ENCODE assay signal across 13 cellular contexts in genomic region chr3:19702416-19703078, GRCh38.
DNase-seq lines count a peak whose midpoint lies in the region; ATAC-seq, FAIRE-seq and TF ChIP-seq lines count a peak whose summit lies in the region.
"Had no signal": no experiment of that assay in that cellular context is flagged by ENCODE, and none has a peak within 500 bp of the region (broad histone marks: within the 10 kb centered on the region; RNA-seq: fewer than 3 reads in every experiment).

No MANE protein-coding gene starts in this region.

- H3K9me3 ChIP-seq in ectodermal cell (ENCODE audit: control insufficient read depth, low read length) (no peaks in the 10 kb centered on the region), pancreas (no peaks in the 10 kb centered on the region), gastroesophageal sphincter (peaks cover 0 to 4% (median 0%) of the 10 kb centered on the region in 3 donors)
- H3K9me3 ChIP-seq: HAP-1 had no signal

- H3K27me3 ChIP-seq in ectodermal cell (ENCODE audit: control insufficient read depth, insufficient read depth, low read length, poor library complexity, severe bottlenecking) (no peaks in the 10 kb centered on the region), pancreas (no peaks in the 10 kb centered on the region), gastroesophageal sphincter (no peaks in the 10 kb centered on the region)
- H3K27me3 ChIP-seq: dorsolateral prefrontal cortex had no signal

- H3K4me3 ChIP-seq in ectodermal cell (ENCODE audit: insufficient read depth, low read depth, low read length) (peak overlapping the region; percentile 46), pancreas (no peak overlapping the region), gastroesophageal sphincter (peak overlapping the region in 1 of 2 donors; percentile 5)
- H3K4me3 ChIP-seq: HAP-1 had no signal

- BruUV-seq in MCF 10A (replicated peaks; lab: Mats Ljungman, UMichigan): no TSS peak

- no peaks in the 10 kb centered on the region for H3K27me3 Mint-ChIP-seq in MCF 10A (ENCODE audit: insufficient read depth, unreplicated experiment)
- H3K27me3 Mint-ChIP-seq: natural killer cell treated with Interleukin-12 subunit alpha and Interleukin-12 subunit beta and Interleukin-15 and Interleukin-18, amount 100 ng/mL, for 72 hours had no signal

- 57% methylated on average over 60 of the region's 60 CpGs for WGBS in ectodermal cell, 2 experiments
- 77 to 89% methylated on average over 52 to 60 of the region's 60 CpGs for WGBS in pancreas, 2 donors
- WGBS in gastroesophageal sphincter (ENCODE audit: low coverage in 1 of 2), 2 donors: 60% methylated on average over 4 of the region's 60 CpGs; no CpG with 5 or more reads in 1 of the 2 donors

- CTCF ChIA-PET in MCF 10A (lab: Yijun Ruan, JAX): interaction anchor here (0.6 to 0.9 kb wide), 2 partner anchors 14 to 1314 kb away, joined by 3 read pairs; no protein-coding TSS in a partner anchor

- no peak overlapping the region for H3K27ac Mint-ChIP-seq in MCF 10A (ENCODE audit: low read depth, unreplicated experiment)
- H3K27ac Mint-ChIP-seq: natural killer cell treated with Interleukin-12 subunit alpha and Interleukin-12 subunit beta and Interleukin-15 and Interleukin-18, amount 100 ng/mL, for 72 hours had no signal

- no peak overlapping the region for H3K4me3 Mint-ChIP-seq in MCF 10A (ENCODE audit: unreplicated experiment)
- H3K4me3 Mint-ChIP-seq: natural killer cell treated with Interleukin-12 subunit alpha and Interleukin-12 subunit beta and Interleukin-15 and Interleukin-18, amount 100 ng/mL, for 72 hours had no signal

- H3K36me3 ChIP-seq in ectodermal cell (ENCODE audit: control insufficient read depth, insufficient read depth, low read length): no peaks in the 10 kb centered on the region
- no peaks in the 10 kb centered on the region for H3K36me3 ChIP-seq in pancreas
- no peaks in the 10 kb centered on the region for H3K36me3 ChIP-seq in gastroesophageal sphincter
- H3K36me3 ChIP-seq: HAP-1 had no signal

- H3K9me3 Mint-ChIP-seq in MCF 10A (ENCODE audit: unreplicated experiment): no peaks in the 10 kb centered on the region

- peak; percentile 68 for ATAC-seq in HG03571 (IDR thresholded peaks at IDR 0.05; ENCODE audit: unreplicated experiment)
- ATAC-seq in pancreas: peak in 3 of 4 donors; percentile 56 to 73 (median 57)
- ATAC-seq in gastroesophageal sphincter: no peak
- ATAC-seq: natural killer cell treated with Interleukin-12 subunit alpha and Interleukin-12 subunit beta and Interleukin-15 and Interleukin-18, amount 100 ng/mL, for 72 hours had no signal

- H3K4me1 Mint-ChIP-seq in MCF 10A (ENCODE audit: insufficient read depth, unreplicated experiment): no peaks in the 10 kb centered on the region

- no peak for TF ChIP-seq POLR2A in gastroesophageal sphincter (IDR thresholded peaks at IDR 0.05)

- no peak for FAIRE-seq in pancreas (lab: Jason Lieb, UNC)

- TF ChIP-seq CTCF in pancreas (IDR thresholded peaks at IDR 0.05): no peak
- no peak for TF ChIP-seq CTCF in MCF 10A (IDR thresholded peaks at IDR 0.05; ENCODE audit: unreplicated experiment)
- no peak for TF ChIP-seq CTCF in gastroesophageal sphincter (IDR thresholded peaks at IDR 0.05)

- intact Hi-C loops in pancreas (cut with DNase I): no loop called here
- intact Hi-C loops in MCF 10A (cut with micrococcal nuclease): no loop called here

- DNase-seq in NCI-H510A (lab: John Stamatoyannopoulos, UW) (peak; percentile 11), NCI-H510A treated with DMSO at 0.1 percent for 48 hours (lab: John Stamatoyannopoulos, UW) (no peak), pancreas (peak in 5 of 6 donors; percentile 19 to 60 (median 29)), mucosa of gallbladder (ENCODE audit: low spot score) (no peak), MCF 10A (ENCODE audit: unreplicated experiment) (no peak)
- DNase-seq: dorsolateral prefrontal cortex, NCI-H524 treated with DMSO at 0.1 percent for 48 hours, RPMI8226 had no signal

- H3K36me3 Mint-ChIP-seq in MCF 10A (ENCODE audit: insufficient read depth, unreplicated experiment): no peaks in the 10 kb centered on the region
- H3K36me3 Mint-ChIP-seq: natural killer cell treated with Interleukin-12 subunit alpha and Interleukin-12 subunit beta and Interleukin-15 and Interleukin-18, amount 100 ng/mL, for 72 hours had no signal

- TF ChIP-seq EP300 in gastroesophageal sphincter (IDR thresholded peaks at IDR 0.05): no peak

- no peak overlapping the region for H3K27ac ChIP-seq in ectodermal cell (ENCODE audit: insufficient read depth, low read depth, low read length, poor library complexity, severe bottlenecking)
- H3K27ac ChIP-seq in pancreas: peak overlapping the region in 1 of 4 donors; percentile 25
- no peak overlapping the region for H3K27ac ChIP-seq in gastroesophageal sphincter
- H3K27ac ChIP-seq: dorsolateral prefrontal cortex had no signal

- H3K4me1 ChIP-seq in ectodermal cell (ENCODE audit: control insufficient read depth, insufficient read depth, low read length) (no peaks in the 10 kb centered on the region), pancreas (no peaks in the 10 kb centered on the region), gastroesophageal sphincter (no peaks in the 10 kb centered on the region)
- H3K4me1 ChIP-seq: HAP-1 had no signal

- POLR2A ChIA-PET in MCF 10A (lab: Yijun Ruan, JAX): no interaction called here

Comparison
In these comparisons a context has a peak if more than half of its experiments do, and no peak if none do; other contexts are left out.
1. DNase-seq: peak in NCI-H510A (single experiment) and pancreas (5 of 6); none in NCI-H510A treated with DMSO at 0.1 percent for 48 hours (single experiment), mucosa of gallbladder (single experiment) and MCF 10A (single experiment).